1 cellular context compared by ENCODE assay signal in genomic region chr10:34420273-34420672, GRCh38.
TF ChIP-seq lines count a peak whose summit lies in the region.

No MANE protein-coding gene starts in this region.

TF ChIP-seq in GM23338, 12 proteins besides CTCF, POLR2A, EP300 and RAD21 (continued from another document):
- no peak for TF ChIP-seq ZNF462 (CRISPR knock-in tag; IDR thresholded peaks at IDR 0.05)
